1 cellular context compared by ENCODE assay signal in the genomic region with DNA sequence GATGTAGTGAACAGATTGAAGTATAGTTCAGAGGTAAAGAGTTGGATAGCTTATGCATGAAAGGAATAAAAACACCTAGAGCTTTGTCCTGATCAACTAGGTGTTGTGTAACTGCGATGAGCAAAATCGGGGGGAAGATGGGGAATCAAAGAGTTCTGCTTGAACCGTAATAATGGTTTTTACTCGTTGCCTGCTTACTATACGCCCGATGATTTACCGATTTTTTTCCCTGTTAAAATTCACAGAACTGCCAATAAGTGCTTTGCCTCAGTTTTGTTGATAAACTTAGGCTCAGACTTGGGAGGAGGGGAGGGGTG.
TF ChIP-seq lines count a peak whose summit lies in the region.

No MANE protein-coding gene starts in this region.

TF ChIP-seq in SK-N-SH, 30 proteins besides CTCF, POLR2A, EP300 and RAD21 (continued from another document):
- TF ChIP-seq, protein P1, sequence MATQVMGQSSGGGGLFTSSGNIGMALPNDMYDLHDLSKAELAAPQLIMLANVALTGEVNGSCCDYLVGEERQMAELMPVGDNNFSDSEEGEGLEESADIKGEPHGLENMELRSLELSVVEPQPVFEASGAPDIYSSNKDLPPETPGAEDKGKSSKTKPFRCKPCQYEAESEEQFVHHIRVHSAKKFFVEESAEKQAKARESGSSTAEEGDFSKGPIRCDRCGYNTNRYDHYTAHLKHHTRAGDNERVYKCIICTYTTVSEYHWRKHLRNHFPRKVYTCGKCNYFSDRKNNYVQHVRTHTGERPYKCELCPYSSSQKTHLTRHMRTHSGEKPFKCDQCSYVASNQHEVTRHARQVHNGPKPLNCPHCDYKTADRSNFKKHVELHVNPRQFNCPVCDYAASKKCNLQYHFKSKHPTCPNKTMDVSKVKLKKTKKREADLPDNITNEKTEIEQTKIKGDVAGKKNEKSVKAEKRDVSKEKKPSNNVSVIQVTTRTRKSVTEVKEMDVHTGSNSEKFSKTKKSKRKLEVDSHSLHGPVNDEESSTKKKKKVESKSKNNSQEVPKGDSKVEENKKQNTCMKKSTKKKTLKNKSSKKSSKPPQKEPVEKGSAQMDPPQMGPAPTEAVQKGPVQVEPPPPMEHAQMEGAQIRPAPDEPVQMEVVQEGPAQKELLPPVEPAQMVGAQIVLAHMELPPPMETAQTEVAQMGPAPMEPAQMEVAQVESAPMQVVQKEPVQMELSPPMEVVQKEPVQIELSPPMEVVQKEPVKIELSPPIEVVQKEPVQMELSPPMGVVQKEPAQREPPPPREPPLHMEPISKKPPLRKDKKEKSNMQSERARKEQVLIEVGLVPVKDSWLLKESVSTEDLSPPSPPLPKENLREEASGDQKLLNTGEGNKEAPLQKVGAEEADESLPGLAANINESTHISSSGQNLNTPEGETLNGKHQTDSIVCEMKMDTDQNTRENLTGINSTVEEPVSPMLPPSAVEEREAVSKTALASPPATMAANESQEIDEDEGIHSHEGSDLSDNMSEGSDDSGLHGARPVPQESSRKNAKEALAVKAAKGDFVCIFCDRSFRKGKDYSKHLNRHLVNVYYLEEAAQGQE (IDR thresholded peaks at IDR 0.05; ENCODE audit: low read depth, low read length) = no peak
- TF ChIP-seq, protein P2, sequence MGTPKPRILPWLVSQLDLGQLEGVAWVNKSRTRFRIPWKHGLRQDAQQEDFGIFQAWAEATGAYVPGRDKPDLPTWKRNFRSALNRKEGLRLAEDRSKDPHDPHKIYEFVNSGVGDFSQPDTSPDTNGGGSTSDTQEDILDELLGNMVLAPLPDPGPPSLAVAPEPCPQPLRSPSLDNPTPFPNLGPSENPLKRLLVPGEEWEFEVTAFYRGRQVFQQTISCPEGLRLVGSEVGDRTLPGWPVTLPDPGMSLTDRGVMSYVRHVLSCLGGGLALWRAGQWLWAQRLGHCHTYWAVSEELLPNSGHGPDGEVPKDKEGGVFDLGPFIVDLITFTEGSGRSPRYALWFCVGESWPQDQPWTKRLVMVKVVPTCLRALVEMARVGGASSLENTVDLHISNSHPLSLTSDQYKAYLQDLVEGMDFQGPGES (IDR thresholded peaks at IDR 0.05; ENCODE audit: low read depth, low read length) = no peak
- TF ChIP-seq RFX5 (IDR thresholded peaks at IDR 0.05; ENCODE audit: low read length) = no peak
- TF ChIP-seq FOXM1 (IDR thresholded peaks at IDR 0.05; ENCODE audit: low read depth) = no peak
- TF ChIP-seq GABPA (IDR thresholded peaks at IDR 0.05; ENCODE audit: low read depth) = no peak
- TF ChIP-seq, protein P3, sequence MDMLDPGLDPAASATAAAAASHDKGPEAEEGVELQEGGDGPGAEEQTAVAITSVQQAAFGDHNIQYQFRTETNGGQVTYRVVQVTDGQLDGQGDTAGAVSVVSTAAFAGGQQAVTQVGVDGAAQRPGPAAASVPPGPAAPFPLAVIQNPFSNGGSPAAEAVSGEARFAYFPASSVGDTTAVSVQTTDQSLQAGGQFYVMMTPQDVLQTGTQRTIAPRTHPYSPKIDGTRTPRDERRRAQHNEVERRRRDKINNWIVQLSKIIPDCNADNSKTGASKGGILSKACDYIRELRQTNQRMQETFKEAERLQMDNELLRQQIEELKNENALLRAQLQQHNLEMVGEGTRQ (IDR thresholded peaks at IDR 0.05; ENCODE audit: borderline replicate concordance, low read depth, low read length) = no peak
- TF ChIP-seq SMC3 (IDR thresholded peaks at IDR 0.05; ENCODE audit: low read depth, low read length) = no peak
- no peak for TF ChIP-seq SIN3A (IDR thresholded peaks at IDR 0.05; ENCODE audit: borderline replicate concordance, low read depth, low read length)
- no peak for TF ChIP-seq RCOR1 (IDR thresholded peaks at IDR 0.05; ENCODE audit: low read length)
- no peak for TF ChIP-seq TCF12 (IDR thresholded peaks at IDR 0.05)
